In the genomic region with DNA sequence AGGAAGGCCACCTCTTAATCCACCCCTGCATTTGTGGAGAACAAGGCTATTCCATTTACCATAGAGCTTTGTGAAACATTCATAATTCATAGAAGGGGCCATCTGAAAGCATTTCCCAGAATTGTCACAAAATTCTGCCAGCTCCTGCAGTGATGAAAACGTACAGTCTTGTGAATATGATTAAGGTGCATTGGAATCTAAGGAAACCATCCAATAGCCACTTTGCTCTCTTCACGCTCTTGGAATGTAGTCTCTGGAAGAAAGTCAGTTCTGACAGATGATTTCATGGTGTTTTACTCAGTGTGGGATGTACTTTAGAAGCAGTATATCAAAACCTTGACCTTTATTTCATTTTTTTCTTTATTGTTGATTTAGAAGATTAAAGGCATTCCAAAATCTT, we compare ENCODE assay signal across 11 cellular contexts.
DNase-seq lines count a peak whose midpoint lies in the region; ATAC-seq and TF ChIP-seq lines count a peak whose summit lies in the region.
"Had no signal": no experiment of that assay in that cellular context is flagged by ENCODE, and none has a peak within 500 bp of the region (broad histone marks: within the 10 kb centered on the region; RNA-seq: fewer than 3 reads in every experiment).

No MANE protein-coding gene starts in this region.

- H3K9me3 Mint-ChIP-seq in activated naive CD8-positive, alpha-beta T cell treated with anti-CD3 and anti-CD28 coated beads, Interleukin-2, amount 50 U/mL, for 24 hours = no peaks in the 10 kb centered on the region

- no peaks in the 10 kb centered on the region for H3K9me2 ChIP-seq in Karpas-422 (replicated peaks; ENCODE audit: insufficient read depth, low read length)

- no peaks in the 10 kb centered on the region for H3K27me3 ChIP-seq in foreskin keratinocyte
- H3K27me3 ChIP-seq in colonic mucosa = no peaks in the 10 kb centered on the region
- no peaks in the 10 kb centered on the region for H3K27me3 ChIP-seq in Karpas-422 (ENCODE audit: low read length)

- H3K4me3 ChIP-seq in colonic mucosa = no peak overlapping the region
- H3K4me3 ChIP-seq in Karpas-422 (ENCODE audit: low read length) = no peak overlapping the region

- TF ChIP-seq CTCF in foreskin keratinocyte (conservative IDR thresholded peaks at IDR 0.05) (no peak), colonic mucosa (IDR thresholded peaks at IDR 0.05) (no peak)

- H3K27ac ChIP-seq in foreskin keratinocyte (peak overlapping the region; percentile 43), colonic mucosa (no peak overlapping the region), Karpas-422 (ENCODE audit: low read length) (no peak overlapping the region)

- H3K4me3 Mint-ChIP-seq in activated naive CD8-positive, alpha-beta T cell treated with anti-CD3 and anti-CD28 coated beads, Interleukin-2, amount 50 U/mL, for 24 hours = no peak overlapping the region
- H3K4me3 Mint-ChIP-seq: activated CD4-positive, alpha-beta T cell treated with anti-CD3 and anti-CD28 coated beads for 36 hours had no signal

- peaks cover 1% of the 10 kb centered on the region for H3K27me3 Mint-ChIP-seq in activated naive CD8-positive, alpha-beta T cell treated with anti-CD3 and anti-CD28 coated beads, Interleukin-2, amount 50 U/mL, for 24 hours

- H3K9me3 ChIP-seq in colonic mucosa (no peaks in the 10 kb centered on the region), Karpas-422 (ENCODE audit: low read length) (no peaks in the 10 kb centered on the region)

- H3K9ac ChIP-seq in colonic mucosa (ENCODE audit: low read depth in 2 of 2, low read length in 2 of 2) (no peak overlapping the region), Karpas-422 (ENCODE audit: low read length) (no peak overlapping the region)

- peaks cover 26% of the 10 kb centered on the region for H3K4me1 ChIP-seq in foreskin keratinocyte
- no peaks in the 10 kb centered on the region for H3K4me1 ChIP-seq in colonic mucosa
- H3K4me1 ChIP-seq in Karpas-422 (ENCODE audit: low read length) = no peaks in the 10 kb centered on the region

- intact Hi-C loops in colonic mucosa (cut with DNase I) = no loop called here

- H3K27ac Mint-ChIP-seq in activated naive CD8-positive, alpha-beta T cell treated with anti-CD3 and anti-CD28 coated beads, Interleukin-2, amount 50 U/mL, for 24 hours = no peak overlapping the region
- H3K27ac Mint-ChIP-seq: activated CD4-positive, alpha-beta T cell treated with anti-CD3 and anti-CD28 coated beads for 36 hours had no signal

- H3K36me3 Mint-ChIP-seq in activated naive CD8-positive, alpha-beta T cell treated with anti-CD3 and anti-CD28 coated beads, Interleukin-2, amount 50 U/mL, for 24 hours (ENCODE audit: low read depth) = no peaks in the 10 kb centered on the region

- no peak overlapping the region for H3K4me2 ChIP-seq in Karpas-422 (ENCODE audit: low read depth, low read length, poor library complexity, severe bottlenecking)

- H3K79me2 ChIP-seq in Karpas-422 (ENCODE audit: low read length) = no peaks in the 10 kb centered on the region

- ATAC-seq in foreskin keratinocyte = peak; percentile 86
- no peak for ATAC-seq in activated naive CD8-positive, alpha-beta T cell treated with anti-CD3 and anti-CD28 coated beads, Interleukin-2, amount 50 U/mL, for 24 hours
- ATAC-seq: activated CD4-positive, alpha-beta T cell treated with anti-CD3 and anti-CD28 coated beads for 36 hours had no signal

- no peaks in the 10 kb centered on the region for H3K4me1 Mint-ChIP-seq in activated naive CD8-positive, alpha-beta T cell treated with anti-CD3 and anti-CD28 coated beads, Interleukin-2, amount 50 U/mL, for 24 hours
- H3K4me1 Mint-ChIP-seq: activated CD4-positive, alpha-beta T cell treated with anti-CD3 and anti-CD28 coated beads for 36 hours had no signal

- no peaks in the 10 kb centered on the region for H4K20me1 ChIP-seq in Karpas-422 (ENCODE audit: insufficient read depth, low read depth, low read length)

- DNase-seq in GM04503 (ENCODE audit: low read depth) (peak; percentile 95), T1000 (lab: John Stamatoyannopoulos, UW) (peak; percentile 15), foreskin keratinocyte (peak; percentile 79 to 90), smooth muscle cell of the brain vasculature (ENCODE audit: low read depth, low spot score) (peak; percentile 62), colonic mucosa (no peak), Karpas-422 (no peak), NCI-H1092 (lab: John Stamatoyannopoulos, UW) (no peak)
- DNase-seq in activated naive CD8-positive, alpha-beta T cell treated with anti-CD3 and anti-CD28 coated beads, Interleukin-2, amount 50 U/mL, for 24 hours = no peak
- DNase-seq: activated CD4-positive, alpha-beta T cell treated with anti-CD3 and anti-CD28 coated beads for 36 hours; activated naive CD4-positive, alpha-beta T cell treated with anti-CD3 and anti-CD28 coated beads, Interleukin-2, amount 50 U/mL, for 16 hours; left cardiac atrium had no signal

- H3K36me3 ChIP-seq in colonic mucosa (no peaks in the 10 kb centered on the region), Karpas-422 (ENCODE audit: insufficient read depth, low read length) (no peaks in the 10 kb centered on the region)

- H2AFZ ChIP-seq in Karpas-422 (ENCODE audit: low read length) = no peak overlapping the region

Comparison
In these comparisons a context has a peak if more than half of its experiments do, and no peak if none do; other contexts are left out.
1. DNase-seq: peak in GM04503 (single experiment), T1000 (single experiment), foreskin keratinocyte (2 of 2) and smooth muscle cell of the brain vasculature (single experiment); none in colonic mucosa (single experiment), Karpas-422 (single experiment), activated naive CD8-positive, alpha-beta T cell treated with anti-CD3 and anti-CD28 coated beads, Interleukin-2, amount 50 U/mL, for 24 hours (single experiment) and NCI-H1092 (single experiment).